2 cellular contexts compared by ENCODE assay signal in the genomic region with DNA sequence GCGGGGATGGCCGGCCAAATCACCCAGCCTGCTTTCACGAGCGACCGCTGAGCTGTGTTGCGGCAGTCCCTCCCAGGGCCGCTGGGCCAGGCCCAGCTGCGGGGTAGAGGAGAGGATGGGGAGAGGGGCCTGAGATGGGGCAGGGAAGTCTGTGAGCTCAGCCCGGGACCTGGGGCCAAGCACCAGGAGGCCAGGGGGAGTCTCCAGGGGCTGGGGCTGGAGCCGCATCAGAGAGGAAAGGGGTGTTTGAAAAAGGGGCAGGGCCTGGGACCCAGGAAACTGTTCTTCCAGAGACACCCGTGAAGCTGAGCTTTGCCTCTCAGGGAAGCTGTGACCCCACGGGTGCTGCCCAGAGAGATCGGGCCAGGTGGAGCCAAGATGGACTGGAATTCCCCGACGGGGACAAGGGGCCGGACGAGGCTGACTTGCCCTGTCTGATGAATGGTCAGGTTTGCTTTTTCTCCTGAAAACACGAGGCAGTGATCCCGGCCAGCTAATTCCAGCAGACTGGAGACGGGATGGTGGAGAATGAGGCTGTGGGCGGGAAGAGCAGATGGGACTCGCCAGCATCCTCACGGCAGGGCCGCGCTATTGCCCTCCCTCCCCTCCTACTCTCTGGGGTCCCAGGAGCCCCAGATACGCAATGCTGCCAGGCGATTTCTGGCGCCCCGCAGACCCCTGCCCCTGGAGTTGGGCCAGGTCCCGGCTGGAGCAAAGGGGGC.
TF ChIP-seq lines count a peak whose summit lies in the region.

No MANE protein-coding gene starts in this region.

TF ChIP-seq in HCT116, 20 proteins besides CTCF, POLR2A, EP300 and RAD21:
- no peak for TF ChIP-seq POLR2AphosphoS5 (IDR thresholded peaks at IDR 0.05; ENCODE audit: low read depth, low read length)
- no peak for TF ChIP-seq REST (IDR thresholded peaks at IDR 0.05; ENCODE audit: low read depth)
- TF ChIP-seq SRF (IDR thresholded peaks at IDR 0.05; ENCODE audit: low read depth): no peak
- no peak for TF ChIP-seq SIN3A (IDR thresholded peaks at IDR 0.05; ENCODE audit: low read depth)
- no peak for TF ChIP-seq EZH2 (IDR thresholded peaks at IDR 0.05)
- TF ChIP-seq, protein P1, sequence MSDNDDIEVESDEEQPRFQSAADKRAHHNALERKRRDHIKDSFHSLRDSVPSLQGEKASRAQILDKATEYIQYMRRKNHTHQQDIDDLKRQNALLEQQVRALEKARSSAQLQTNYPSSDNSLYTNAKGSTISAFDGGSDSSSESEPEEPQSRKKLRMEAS (IDR thresholded peaks at IDR 0.05): no peak
- TF ChIP-seq FOSL1 (IDR thresholded peaks at IDR 0.05; ENCODE audit: low read depth): no peak
- TF ChIP-seq CEBPB (IDR thresholded peaks at IDR 0.05; ENCODE audit: low read depth): no peak
- no peak for TF ChIP-seq SP1 (IDR thresholded peaks at IDR 0.05; ENCODE audit: low read depth)
- TF ChIP-seq EGR1 (IDR thresholded peaks at IDR 0.05; ENCODE audit: low read depth): no peak
- no peak for TF ChIP-seq EZH2phosphoT487 (IDR thresholded peaks at IDR 0.05; ENCODE audit: borderline replicate concordance)
- TF ChIP-seq ATF3 (IDR thresholded peaks at IDR 0.05): no peak
- no peak for TF ChIP-seq ELF1 (IDR thresholded peaks at IDR 0.05; ENCODE audit: borderline replicate concordance, low read depth)
- TF ChIP-seq YY1 (IDR thresholded peaks at IDR 0.05; ENCODE audit: extremely low read depth, insufficient replicate concordance, low read depth, low read length): no peak
- TF ChIP-seq TCF7L2 (IDR thresholded peaks at IDR 0.05; ENCODE audit: borderline replicate concordance, extremely low read depth, insufficient read depth, insufficient read length): no peak
- TF ChIP-seq ZFX (IDR thresholded peaks at IDR 0.05): no peak
- TF ChIP-seq, protein P2, sequence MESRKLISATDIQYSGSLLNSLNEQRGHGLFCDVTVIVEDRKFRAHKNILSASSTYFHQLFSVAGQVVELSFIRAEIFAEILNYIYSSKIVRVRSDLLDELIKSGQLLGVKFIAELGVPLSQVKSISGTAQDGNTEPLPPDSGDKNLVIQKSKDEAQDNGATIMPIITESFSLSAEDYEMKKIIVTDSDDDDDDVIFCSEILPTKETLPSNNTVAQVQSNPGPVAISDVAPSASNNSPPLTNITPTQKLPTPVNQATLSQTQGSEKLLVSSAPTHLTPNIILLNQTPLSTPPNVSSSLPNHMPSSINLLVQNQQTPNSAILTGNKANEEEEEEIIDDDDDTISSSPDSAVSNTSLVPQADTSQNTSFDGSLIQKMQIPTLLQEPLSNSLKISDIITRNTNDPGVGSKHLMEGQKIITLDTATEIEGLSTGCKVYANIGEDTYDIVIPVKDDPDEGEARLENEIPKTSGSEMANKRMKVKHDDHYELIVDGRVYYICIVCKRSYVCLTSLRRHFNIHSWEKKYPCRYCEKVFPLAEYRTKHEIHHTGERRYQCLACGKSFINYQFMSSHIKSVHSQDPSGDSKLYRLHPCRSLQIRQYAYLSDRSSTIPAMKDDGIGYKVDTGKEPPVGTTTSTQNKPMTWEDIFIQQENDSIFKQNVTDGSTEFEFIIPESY (IDR thresholded peaks at IDR 0.05; ENCODE audit: extremely low read depth, insufficient replicate concordance, low read length): no peak
- no peak for TF ChIP-seq JUND (IDR thresholded peaks at IDR 0.05)
- TF ChIP-seq ZNF274 (IDR thresholded peaks at IDR 0.05; ENCODE audit: low read depth, low read length): no peak
- TF ChIP-seq CBX3 (IDR thresholded peaks at IDR 0.05; ENCODE audit: low read depth): no peak

TF ChIP-seq in GM12878, 131 proteins besides CTCF, POLR2A, EP300 and RAD21:
- no peak for TF ChIP-seq CHD1 (IDR thresholded peaks at IDR 0.05; ENCODE audit: low read depth, low read length)
- TF ChIP-seq TCF7 (IDR thresholded peaks at IDR 0.05; ENCODE audit: borderline replicate concordance): no peak
- TF ChIP-seq MTA2 (IDR thresholded peaks at IDR 0.05; ENCODE audit: low read depth): no peak
- TF ChIP-seq NFXL1 (IDR thresholded peaks at IDR 0.05; ENCODE audit: borderline replicate concordance): no peak
- TF ChIP-seq SREBF1 (IDR thresholded peaks at IDR 0.05; ENCODE audit: low read length): no peak
- TF ChIP-seq, protein P1 (IDR thresholded peaks at IDR 0.05; ENCODE audit: low read depth, low read length): no peak
- no peak for TF ChIP-seq CHD2 (IDR thresholded peaks at IDR 0.05; ENCODE audit: borderline replicate concordance, low read depth, low read length)
- no peak for TF ChIP-seq SREBF2 (IDR thresholded peaks at IDR 0.05; ENCODE audit: low read length)
- TF ChIP-seq MLLT1 (IDR thresholded peaks at IDR 0.05): no peak
